12 cellular contexts compared by ENCODE assay signal in genomic region chr9:129276486-129277260, GRCh38.
DNase-seq lines count a peak whose midpoint lies in the region; ATAC-seq, FAIRE-seq and TF ChIP-seq lines count a peak whose summit lies in the region.
"Had no signal": no experiment of that assay in that cellular context is flagged by ENCODE, and none has a peak within 500 bp of the region (broad histone marks: within the 10 kb centered on the region; RNA-seq: fewer than 3 reads in every experiment).

No MANE protein-coding gene starts in this region.

- peak overlapping the region in 2 of 3 experiments; percentile 9 to 14 for H3K4me3 Mint-ChIP-seq in nephron
- H3K4me3 Mint-ChIP-seq in CD8-positive, alpha-beta T cell = no peak overlapping the region

- no peaks in the 10 kb centered on the region for H3K36me3 Mint-ChIP-seq in nephron (ENCODE audit: low read depth)
- H3K36me3 Mint-ChIP-seq in CD8-positive, alpha-beta T cell = no peaks in the 10 kb centered on the region

- peaks cover 29% of the 10 kb centered on the region for H3K27me3 Mint-ChIP-seq in nephron (ENCODE audit: low read depth)
- no peaks in the 10 kb centered on the region for H3K27me3 Mint-ChIP-seq in CD8-positive, alpha-beta T cell (ENCODE audit: low read depth)

- H3K9me3 ChIP-seq in left ventricle myocardium inferior (replicated peaks) (no peaks in the 10 kb centered on the region), aorta (ENCODE audit: control insufficient read depth, low read length) (no peaks in the 10 kb centered on the region)
- no peaks in the 10 kb centered on the region for H3K9me3 ChIP-seq in CD8-positive, alpha-beta T cell (ENCODE audit: low read length)
- H3K9me3 ChIP-seq: thoracic aorta had no signal

- CTCF ChIA-PET in CD8-positive, alpha-beta T cell (lab: Charles Lee) = no interaction called here

- ATAC-seq in aorta (ENCODE audit: low FRiP score) = no peak
- ATAC-seq in CD8-positive, alpha-beta T cell = no peak

- no peaks in the 10 kb centered on the region for H3K36me3 ChIP-seq in left ventricle myocardium inferior
- H3K36me3 ChIP-seq in aorta (ENCODE audit: control insufficient read depth in 1 of 2, insufficient read depth in 2 of 2, low read length in 1 of 2) = no peaks in the 10 kb centered on the region
- H3K36me3 ChIP-seq in CD8-positive, alpha-beta T cell (ENCODE audit: insufficient read depth, low read length) = no peaks in the 10 kb centered on the region
- H3K36me3 ChIP-seq: thoracic aorta had no signal

- no peak for TF ChIP-seq CTCF in left ventricle myocardium inferior (IDR thresholded peaks at IDR 0.05; ENCODE audit: borderline replicate concordance)
- TF ChIP-seq CTCF in nephron (IDR thresholded peaks at IDR 0.05; ENCODE audit: unreplicated experiment in 3 of 3) = no peak
- TF ChIP-seq CTCF in CD8-positive, alpha-beta T cell (IDR thresholded peaks at IDR 0.05) = no peak

- H3K27ac ChIP-seq in left ventricle myocardium inferior (replicated peaks) (no peak overlapping the region), aorta (ENCODE audit: low read depth in 1 of 2, low read length in 2 of 2) (no peak overlapping the region)
- H3K27ac ChIP-seq in CD8-positive, alpha-beta T cell (ENCODE audit: low read depth, low read length) = no peak overlapping the region
- H3K27ac ChIP-seq: thoracic aorta had no signal

- POLR2A ChIA-PET in CD8-positive, alpha-beta T cell (lab: Charles Lee) = interaction anchor here (1.3 kb wide), 1 partner anchor 99 kb away, joined by 4 read pairs; the partner anchor contains the start of gene IER5L

- WGBS in aorta, 2 donors = 95 to 98% methylated on average over 18 of the region's 18 CpGs

- intact Hi-C loops in cardiac septum (cut with DNase I) (no loop called here), left ventricle myocardium inferior (cut with micrococcal nuclease) (no loop called here), aorta (cut with DNase I) (no loop called here)
- intact Hi-C loops in CD8-positive, alpha-beta T cell (cut with DNase I, micrococcal nuclease) = no loop called here

- no peak overlapping the region for H3K4me3 ChIP-seq in left ventricle myocardium inferior
- no peak overlapping the region for H3K4me3 ChIP-seq in aorta (ENCODE audit: low read length in 2 of 2)
- H3K4me3 ChIP-seq in CD8-positive, alpha-beta T cell (ENCODE audit: low read depth, low read length) = no peak overlapping the region
- H3K4me3 ChIP-seq: thoracic aorta had no signal

- peak overlapping the region; percentile 60 to 93 (median 84) for H3K27ac Mint-ChIP-seq in nephron
- H3K27ac Mint-ChIP-seq in CD8-positive, alpha-beta T cell = no peak overlapping the region

- DNase-seq in cardiac septum (ENCODE audit: low spot score) = peak; percentile 71
- DNase-seq in left ventricle myocardium inferior = no peak
- DNase-seq in dermis blood vessel endothelial cell = peak; percentile 23
- DNase-seq in aorta = peak; percentile 28 to 66
- DNase-seq in amygdala (lab: John Stamatoyannopoulos, UW) = no peak
- no peak for DNase-seq in CD8-positive, alpha-beta T cell
- DNase-seq in frontal cortex (ENCODE audit: low spot score in 2 of 2) = no peak
- DNase-seq: Karpas-422, kidney glomerular epithelial cell, NCI-H524 treated with DMSO at 0.1 percent for 48 hours had no signal

- no peak for FAIRE-seq in frontal cortex (lab: Jason Lieb, UNC)

- H3K27me3 ChIP-seq in left ventricle myocardium inferior (ENCODE audit: low read depth) (peaks cover 7% of the 10 kb centered on the region), aorta (ENCODE audit: control insufficient read depth in 1 of 2, insufficient read depth in 2 of 2, low read length in 1 of 2) (no peaks in the 10 kb centered on the region)
- no peaks in the 10 kb centered on the region for H3K27me3 ChIP-seq in CD8-positive, alpha-beta T cell (ENCODE audit: insufficient read depth, low read length)

- peaks cover under 1% of the 10 kb centered on the region for H3K4me1 ChIP-seq in left ventricle myocardium inferior
- H3K4me1 ChIP-seq in aorta (ENCODE audit: control insufficient read depth in 1 of 2, insufficient read depth in 2 of 2, low read length in 2 of 2) = no peaks in the 10 kb centered on the region
- H3K4me1 ChIP-seq in CD8-positive, alpha-beta T cell (ENCODE audit: insufficient read depth, low read length) = peaks cover 3% of the 10 kb centered on the region

- no peaks in the 10 kb centered on the region for H3K9me3 Mint-ChIP-seq in nephron
- H3K9me3 Mint-ChIP-seq in CD8-positive, alpha-beta T cell = no peaks in the 10 kb centered on the region

- H3K4me1 Mint-ChIP-seq in nephron = peaks cover 15% of the 10 kb centered on the region
- peaks cover 5% of the 10 kb centered on the region for H3K4me1 Mint-ChIP-seq in CD8-positive, alpha-beta T cell (ENCODE audit: low read depth)

Comparison
In these comparisons a context has a peak if more than half of its experiments do, and no peak if none do; other contexts are left out.
1. DNase-seq: peak in cardiac septum (single experiment), dermis blood vessel endothelial cell (single experiment) and aorta (2 of 2); none in left ventricle myocardium inferior (single experiment), amygdala (0 of 56), CD8-positive, alpha-beta T cell (0 of 7) and frontal cortex (0 of 2).